In the genomic region with DNA sequence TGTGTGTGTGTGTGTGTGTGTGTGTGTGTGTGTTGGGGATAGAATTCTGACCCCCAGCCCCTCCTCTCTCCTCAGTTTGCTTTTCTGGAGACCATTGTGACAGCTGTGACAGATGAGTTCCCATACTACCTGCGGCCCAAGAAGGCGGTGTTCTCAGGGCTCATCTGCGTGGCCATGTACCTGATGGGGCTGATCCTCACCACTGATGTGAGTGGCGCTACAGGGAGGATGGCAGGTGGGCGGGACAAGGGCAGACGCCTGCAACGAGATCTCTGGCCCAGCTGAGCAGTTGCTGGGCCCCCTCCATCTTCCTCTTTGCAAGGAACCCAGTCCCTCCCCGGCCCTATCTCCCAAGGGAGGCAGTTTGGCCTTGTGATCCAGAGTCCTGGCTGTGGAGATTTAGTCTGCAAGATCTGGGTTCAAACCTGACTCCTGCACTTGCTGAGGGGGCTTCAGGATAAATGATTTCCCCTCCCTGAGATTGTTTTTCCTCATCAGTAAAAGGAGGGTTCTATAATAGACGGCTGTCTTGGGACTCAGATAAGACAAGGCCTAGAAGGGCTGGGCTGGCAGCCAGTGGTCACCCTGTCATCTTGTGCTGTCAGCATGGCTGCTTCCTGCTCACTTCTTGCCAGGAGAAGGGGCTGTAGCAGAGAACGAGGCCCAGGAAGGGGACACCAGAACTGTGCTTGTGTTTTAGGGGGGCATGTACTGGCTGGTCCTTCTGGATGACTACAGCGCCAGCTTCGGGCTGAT, we compare ENCODE assay signal across 35 cellular contexts. TPM values are rescaled to one million over a fixed set of nuclear protein-coding genes. Genes with fewer than 3 reads are reported as not detected.
"Had no signal": no experiment of that assay in that cellular context is flagged by ENCODE, and none has a peak within 500 bp of the region (broad histone marks: within the 10 kb centered on the region; RNA-seq: fewer than 3 reads in every experiment).

No MANE protein-coding gene starts in this region.

- FAIRE-seq: keratinocyte, pancreas had no signal

- H3K4me3 Mint-ChIP-seq: activated naive CD8-positive, alpha-beta T cell; natural killer cell treated with Interleukin-12 subunit alpha and Interleukin-12 subunit beta and Interleukin-15 and Interleukin-18, amount 100 ng/mL, for 72 hours; stimulated activated memory B cell treated with anti-CD40 and anti-IgM and Interleukin-4, amounts not matched to agents 10 μg/mL and 1 μg/mL and 100 μg/mL, for 72 hours; stimulated activated naive CD8-positive, alpha-beta T cell treated with anti-CD3 and anti-CD28 coated beads, Interleukin-15, amount 100 ng/mL, for 72 hours; T-helper 1 cell treated with Interleukin-12 subunit alpha and Interleukin-12 subunit beta and Interleukin-4 antibody, amounts not matched to agents 30 μg/mL and 1 μg/mL, for 36 hours had no signal

- H3K4me1 ChIP-seq: adrenal gland, body of pancreas, gastrocnemius medialis, pancreas, psoas muscle had no signal

- H3K4me3 ChIP-seq: adrenal gland, body of pancreas, coronary artery, dorsolateral prefrontal cortex, gastrocnemius medialis, lower lobe of right lung, mucosa of descending colon, pancreas, psoas muscle, smooth muscle cell, thyroid gland, upper lobe of left lung, vagina had no signal

- DNase-seq: activated CD4-positive, alpha-beta T cell treated with anti-CD3 and anti-CD28 coated beads for 4 hours; activated CD4-positive, alpha-beta T cell treated with anti-CD3 and anti-CD28 coated beads, Interleukin-2, amount 50 U/mL, for 4 hours; activated effector memory CD4-positive, alpha-beta T cell treated with Interleukin-2 at 50 U/mL for 16 hours; activated naive CD4-positive, alpha-beta T cell treated with Interleukin-2 at 50 U/mL for 16 hours; aorta; body of pancreas; dorsolateral prefrontal cortex; effector memory CD4-positive, alpha-beta T cell; gastrocnemius medialis; hippocampal formation; lower lobe of right lung; mesendoderm; mucosa of descending colon; nucleus accumbens; pancreas; psoas muscle; stimulated activated CD4-positive, alpha-beta T cell treated with anti-CD3 and anti-CD28 coated beads, Interleukin-1b, Interleukin-23, amount 100 ng/mL, for 48 hours; stimulated activated CD4-positive, alpha-beta T cell treated with anti-CD3 and anti-CD28 coated beads, Interleukin-4, amount 100 ng/mL, for 4 hours; stimulated activated CD8-positive, alpha-beta memory T cell treated with anti-CD3 and anti-CD28 coated beads, Interleukin-4, amount 100 ng/mL, for 48 hours; stimulated activated naive CD8-positive, alpha-beta T cell treated with anti-CD3 and anti-CD28 coated beads, Interleukin-15, amount 100 ng/mL, for 72 hours; T-helper 9 cell; thyroid gland had no signal

- H3K27ac ChIP-seq: adrenal gland, body of pancreas, coronary artery, dorsolateral prefrontal cortex, gastrocnemius medialis, lower lobe of right lung, pancreas, psoas muscle, thyroid gland, upper lobe of left lung, vagina had no signal

- H3K27me3 ChIP-seq: adrenal gland, body of pancreas, dorsolateral prefrontal cortex, gastrocnemius medialis, pancreas, thyroid gland, upper lobe of left lung, vagina had no signal

- H3K4me2 ChIP-seq: smooth muscle cell had no signal

- ATAC-seq: body of pancreas; gastrocnemius medialis; lower lobe of right lung; mucosa of descending colon; natural killer cell treated with Interleukin-12 subunit alpha and Interleukin-12 subunit beta and Interleukin-15 and Interleukin-18, amount 100 ng/mL, for 72 hours; pancreas; psoas muscle; stimulated activated memory B cell treated with anti-CD40 and anti-IgM and Interleukin-4, amounts not matched to agents 10 μg/mL and 1 μg/mL and 100 μg/mL, for 72 hours; stimulated activated naive CD8-positive, alpha-beta T cell treated with anti-CD3 and anti-CD28 coated beads, Interleukin-15, amount 100 ng/mL, for 72 hours had no signal

- H3K36me3 Mint-ChIP-seq: activated naive CD8-positive, alpha-beta T cell; natural killer cell treated with Interleukin-12 subunit alpha and Interleukin-12 subunit beta and Interleukin-15 and Interleukin-18, amount 100 ng/mL, for 72 hours; stimulated activated memory B cell treated with anti-CD40 and anti-IgM and Interleukin-4, amounts not matched to agents 10 μg/mL and 1 μg/mL and 100 μg/mL, for 72 hours had no signal

- H3K27ac Mint-ChIP-seq: activated naive CD8-positive, alpha-beta T cell; natural killer cell treated with Interleukin-12 subunit alpha and Interleukin-12 subunit beta and Interleukin-15 and Interleukin-18, amount 100 ng/mL, for 72 hours; stimulated activated memory B cell treated with anti-CD40 and anti-IgM and Interleukin-4, amounts not matched to agents 10 μg/mL and 1 μg/mL and 100 μg/mL, for 72 hours; stimulated activated naive CD8-positive, alpha-beta T cell treated with anti-CD3 and anti-CD28 coated beads, Interleukin-15, amount 100 ng/mL, for 72 hours; T-helper 1 cell treated with Interleukin-12 subunit alpha and Interleukin-12 subunit beta and Interleukin-4 antibody, amounts not matched to agents 30 μg/mL and 1 μg/mL, for 36 hours had no signal

- H3K9me3 Mint-ChIP-seq: natural killer cell treated with Interleukin-12 subunit alpha and Interleukin-12 subunit beta and Interleukin-15 and Interleukin-18, amount 100 ng/mL, for 72 hours; stimulated activated memory B cell treated with anti-CD40 and anti-IgM and Interleukin-4, amounts not matched to agents 10 μg/mL and 1 μg/mL and 100 μg/mL, for 72 hours; stimulated activated naive CD8-positive, alpha-beta T cell treated with anti-CD3 and anti-CD28 coated beads, Interleukin-15, amount 100 ng/mL, for 72 hours; T-helper 1 cell treated with Interleukin-12 subunit alpha and Interleukin-12 subunit beta and Interleukin-4 antibody, amounts not matched to agents 30 μg/mL and 1 μg/mL, for 36 hours had no signal

- H3K9me3 ChIP-seq: adrenal gland, body of pancreas, gastrocnemius medialis, lower lobe of right lung, mucosa of descending colon, pancreas, psoas muscle, thyroid gland, upper lobe of left lung, vagina had no signal

- H3K36me3 ChIP-seq: adrenal gland, gastrocnemius medialis, lower lobe of right lung, pancreas, thyroid gland, upper lobe of left lung, vagina had no signal

RNA-seq across cellular contexts. Expression of gene SLC6A7, which starts 14.1 kb away (rescaled TPM):
- total RNA-seq: adrenal gland; aorta; body of pancreas; epithelial cell of proximal tubule; lower lobe of right lung; myocyte; natural killer cell treated with Interleukin-12 subunit alpha and Interleukin-12 subunit beta and Interleukin-15 and Interleukin-18, amount 100 ng/mL, for 72 hours; pancreas; psoas muscle; smooth muscle cell; thyroid gland had no signal
- polyA plus RNA-seq: adrenal gland, keratinocyte, pancreas, psoas muscle had no signal

RNA-seq across cellular contexts. Expression of gene CDX1, which starts 37.4 kb away (rescaled TPM):
- total RNA-seq: aorta; body of pancreas; cerebellum; epithelial cell of proximal tubule; lower lobe of right lung; myocyte; natural killer cell treated with Interleukin-12 subunit alpha and Interleukin-12 subunit beta and Interleukin-15 and Interleukin-18, amount 100 ng/mL, for 72 hours; psoas muscle; thyroid gland; vagina had no signal
- polyA plus RNA-seq: keratinocyte had no signal
